ENCODE assay signal across 19 cellular contexts in the genomic region with DNA sequence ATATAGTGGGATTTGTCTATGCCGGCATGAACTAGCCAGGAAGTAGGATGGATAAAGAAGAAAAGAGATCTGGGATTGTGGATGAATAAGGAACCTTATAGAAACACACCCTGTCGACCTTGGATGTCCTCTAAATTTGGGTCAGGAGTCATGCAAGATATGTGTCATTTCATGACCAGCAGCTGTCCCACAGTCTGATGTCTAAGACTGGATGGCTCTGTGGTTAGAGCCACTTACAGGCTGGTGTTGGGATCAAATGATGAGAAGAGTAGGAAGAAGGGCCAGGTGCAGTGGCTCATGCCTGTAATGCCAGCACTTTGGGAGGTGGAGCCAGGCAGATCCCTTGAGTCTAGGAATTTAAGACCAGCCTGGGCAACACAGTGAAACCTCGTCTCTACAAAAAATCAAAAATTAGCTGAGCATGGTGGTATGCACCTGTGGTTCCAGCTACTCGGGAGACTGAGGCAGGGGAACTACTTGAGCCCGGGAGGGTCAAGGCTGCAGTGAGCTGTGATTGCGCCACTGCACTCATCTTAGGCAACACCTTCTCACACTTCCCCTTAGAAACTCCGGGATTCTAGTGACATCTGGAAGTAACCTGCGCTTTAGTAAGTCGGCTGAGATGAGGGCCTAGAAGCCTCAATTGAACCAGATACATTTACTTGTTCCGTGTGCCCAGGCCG. TPM values are rescaled to one million over a fixed set of nuclear protein-coding genes. Genes with fewer than 3 reads are reported as not detected.
A peak's percentile ranks its signal among the peaks of the same experiment; 100 is the strongest.
DNase-seq lines count a peak whose midpoint lies in the region; ATAC-seq and TF ChIP-seq lines count a peak whose summit lies in the region.
"Had no signal": no experiment of that assay in that cellular context is flagged by ENCODE, and none has a peak within 500 bp of the region (broad histone marks: within the 10 kb centered on the region; RNA-seq: fewer than 3 reads in every experiment).

No MANE protein-coding gene starts in this region.

- ATAC-seq in Right ventricle myocardium superior (ENCODE audit: poor library complexity) (no peak), heart right ventricle (no peak), GM19452 (IDR thresholded peaks at IDR 0.05; ENCODE audit: unreplicated experiment) (no peak)
- no peak for ATAC-seq in stimulated activated naive CD8-positive, alpha-beta T cell treated with anti-CD3 and anti-CD28 coated beads, Interleukin-15, Interleukin-2, amounts not matched to agents 100 U/mL and 50 U/mL, for 24 hours
- ATAC-seq: stimulated activated naive CD8-positive, alpha-beta T cell treated with anti-CD3 and anti-CD28 coated beads, Interleukin-15, amount 100 ng/mL, for 72 hours had no signal

- H3K27me3 ChIP-seq in heart right ventricle: no peaks in the 10 kb centered on the region
- H3K27me3 ChIP-seq: cardiac muscle cell, Peyer's patch had no signal

- peak overlapping the region in 1 of 10 donors; percentile 53 for H3K27ac ChIP-seq in heart right ventricle
- H3K27ac ChIP-seq: cardiac muscle cell, Peyer's patch had no signal

- no peak overlapping the region for H3K4me3 ChIP-seq in heart right ventricle
- H3K4me3 ChIP-seq: cardiac muscle cell, Peyer's patch had no signal

- peaks cover 4 to 100% (median 61%) of the 10 kb centered on the region in 9 donors for H3K36me3 ChIP-seq in heart right ventricle

- H3K4me1 ChIP-seq in heart right ventricle: peaks cover 0 to 37% (median 9%) of the 10 kb centered on the region in 9 donors
- H3K4me1 ChIP-seq: Peyer's patch had no signal

- H3K9me3 ChIP-seq in heart right ventricle: no peaks in the 10 kb centered on the region
- H3K9me3 ChIP-seq: Peyer's patch had no signal

- DNase-seq in Right ventricle myocardium superior: peak; percentile 57
- no peak for DNase-seq in heart right ventricle
- peak; percentile 88 for DNase-seq in SKM-1 (lab: John Stamatoyannopoulos, UW; ENCODE audit: unreplicated experiment)
- no peak for DNase-seq in glutamatergic neuron
- no peak for DNase-seq in HT-29 (ENCODE audit: low spot score)
- no peak for DNase-seq in putamen (ENCODE audit: low spot score)
- no peak for DNase-seq in stimulated activated naive CD8-positive, alpha-beta T cell treated with anti-CD3 and anti-CD28 coated beads, Interleukin-15, Interleukin-2, amounts not matched to agents 100 U/mL and 50 U/mL, for 24 hours
- DNase-seq: activated gamma-delta T cell; foreskin melanocyte; GOT3; NCI-H1417 treated with DMSO at 0.1 percent for 48 hours; NCI-H446; Peyer's patch; small intestine; stimulated activated naive CD8-positive, alpha-beta T cell treated with anti-CD3 and anti-CD28 coated beads, Interleukin-15, amount 100 ng/mL, for 72 hours; T-helper 1 cell had no signal

- H3K9me3 Mint-ChIP-seq in glutamatergic neuron (ENCODE audit: unreplicated experiment): peaks cover 14% of the 10 kb centered on the region

- peaks cover 14% of the 10 kb centered on the region for H3K4me1 Mint-ChIP-seq in glutamatergic neuron (ENCODE audit: low read depth, unreplicated experiment)
- H3K4me1 Mint-ChIP-seq: mesothelial cell of epicardium had no signal

- peak overlapping the region; percentile 68 for H3K27ac Mint-ChIP-seq in glutamatergic neuron (ENCODE audit: unreplicated experiment)
- H3K27ac Mint-ChIP-seq: mesothelial cell of epicardium had no signal

- intact Hi-C loops in Right ventricle myocardium superior (cut with DNase I): no loop called here
- intact Hi-C loops in heart right ventricle (cut with DNase I): no loop called here

- WGBS in heart right ventricle, 2 donors: 87 to 95% methylated on average over 11 of the region's 11 CpGs

- H3K36me3 Mint-ChIP-seq in glutamatergic neuron (ENCODE audit: unreplicated experiment): peaks cover 8% of the 10 kb centered on the region

- no peak for TF ChIP-seq CTCF in heart right ventricle (IDR thresholded peaks at IDR 0.05)
- TF ChIP-seq CTCF in glutamatergic neuron (IDR thresholded peaks at IDR 0.05; ENCODE audit: partially characterized antibody, unreplicated experiment): no peak

- peaks cover 9% of the 10 kb centered on the region for H3K27me3 Mint-ChIP-seq in glutamatergic neuron (ENCODE audit: unreplicated experiment)
- H3K27me3 Mint-ChIP-seq: stimulated activated naive CD8-positive, alpha-beta T cell treated with anti-CD3 and anti-CD28 coated beads, Interleukin-15, amount 100 ng/mL, for 72 hours had no signal

- H3K4me3 Mint-ChIP-seq in glutamatergic neuron (ENCODE audit: unreplicated experiment): no peak overlapping the region
- H3K4me3 Mint-ChIP-seq: mesothelial cell of epicardium; stimulated activated naive CD8-positive, alpha-beta T cell treated with anti-CD3 and anti-CD28 coated beads, Interleukin-15, amount 100 ng/mL, for 72 hours had no signal

RNA-seq across cellular contexts. Expression of gene TMED1, which starts 30.8 kb away (rescaled TPM):
- total RNA-seq in Right ventricle myocardium superior (30.8 TPM), heart right ventricle (10 to 100 TPM; 25.9 to 38.6 (median 32.9) TPM), glutamatergic neuron (ENCODE audit: unreplicated experiment) (10.4 TPM)
- polyA plus RNA-seq in heart right ventricle: 10 to 100 TPM; 40.4 to 88.6 TPM
- total RNA-seq in HT-29 (2014; rRNA removed; shearing (Covaris generic)): 30.7 and 34.0 TPM in 2 replicates

RNA-seq across cellular contexts. Expression of gene C19orf38, which starts 43.0 kb away (rescaled TPM):
- total RNA-seq in Right ventricle myocardium superior (0.59 TPM), heart right ventricle (1 to 10 TPM in 3 of 10 donors, under 1 TPM in 6, not detected in 1; 0.27 to 4.0 (median 0.61) TPM), glutamatergic neuron (ENCODE audit: unreplicated experiment) (0.44 TPM)
- 1 to 10 TPM in 1 of 2 donors, under 1 TPM in 1; 0.66 to 1.3 TPM for polyA plus RNA-seq in heart right ventricle
- total RNA-seq in HT-29 (2014; rRNA removed; shearing (Covaris generic)): 0.13 TPM in 1 of 2 replicates, not detected in the other

Comparison
In these comparisons a context has a peak if more than half of its experiments do, and no peak if none do; other contexts are left out.
1. DNase-seq: peak in Right ventricle myocardium superior (single experiment) and SKM-1 (single experiment); none in heart right ventricle (0 of 2), glutamatergic neuron (single experiment), HT-29 (single experiment), putamen (single experiment) and stimulated activated naive CD8-positive, alpha-beta T cell treated with anti-CD3 and anti-CD28 coated beads, Interleukin-15, Interleukin-2, amounts not matched to agents 100 U/mL and 50 U/mL, for 24 hours (single experiment).